ENCODE assay signal across 23 cellular contexts in the genomic region with DNA sequence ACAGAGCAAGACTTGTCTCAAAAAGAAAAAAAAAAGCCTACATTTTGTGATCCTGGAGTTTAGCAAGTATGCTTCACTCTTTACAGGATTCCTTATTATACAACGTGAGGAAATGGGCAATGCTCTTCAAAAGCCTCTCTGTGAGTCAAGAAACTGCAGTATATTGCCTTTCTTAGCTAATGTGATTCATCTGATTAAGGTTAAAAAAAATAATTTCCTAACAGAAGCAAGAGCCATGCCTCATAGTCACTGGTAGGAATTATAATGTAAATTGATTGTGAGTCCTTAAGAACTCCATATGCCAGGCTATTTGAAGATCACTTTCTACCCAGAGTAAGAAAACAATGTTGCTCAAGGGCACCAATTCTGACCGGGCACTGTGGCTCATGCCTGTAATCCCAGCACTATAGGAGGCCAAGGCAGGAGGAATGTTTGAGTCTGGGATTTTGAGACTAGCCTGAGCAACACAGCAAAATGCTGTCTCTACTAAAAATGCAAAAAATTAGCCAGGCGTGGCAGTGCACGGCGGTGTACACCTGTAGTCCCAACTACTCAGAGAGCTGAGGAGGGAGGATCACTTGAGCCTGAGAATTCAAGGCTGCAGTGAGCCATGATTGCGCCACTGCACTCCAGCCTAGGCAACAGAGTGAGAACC. TPM values are rescaled to one million over a fixed set of nuclear protein-coding genes. Genes with fewer than 3 reads are reported as not detected.
DNase-seq lines count a peak whose midpoint lies in the region; ATAC-seq and TF ChIP-seq lines count a peak whose summit lies in the region.
"Had no signal": no experiment of that assay in that cellular context is flagged by ENCODE, and none has a peak within 500 bp of the region (broad histone marks: within the 10 kb centered on the region; RNA-seq: fewer than 3 reads in every experiment).

No MANE protein-coding gene starts in this region.

- H3K9me3 ChIP-seq in Karpas-422 (ENCODE audit: low read length) = no peaks in the 10 kb centered on the region
- H3K9me3 ChIP-seq in esophagus muscularis mucosa = no peaks in the 10 kb centered on the region

- no peak for TF ChIP-seq POLR2A in esophagus muscularis mucosa (IDR thresholded peaks at IDR 0.05; ENCODE audit: low read depth)

- H3K4me3 ChIP-seq in Karpas-422 (ENCODE audit: low read length) (no peak overlapping the region), esophagus muscularis mucosa (no peak overlapping the region)
- H3K4me3 ChIP-seq: GM12878, SK-N-MC had no signal

- H3K36me3 ChIP-seq in Karpas-422 (ENCODE audit: insufficient read depth, low read length) (no peaks in the 10 kb centered on the region), esophagus muscularis mucosa (no peaks in the 10 kb centered on the region)

- ATAC-seq in HG02884 (IDR thresholded peaks at IDR 0.05; ENCODE audit: unreplicated experiment) (no peak), HG03045 (IDR thresholded peaks at IDR 0.05; ENCODE audit: unreplicated experiment) (no peak)
- ATAC-seq: GM12878, HCT116 had no signal

- H3K27me3 ChIP-seq in Karpas-422 (ENCODE audit: low read length) (no peaks in the 10 kb centered on the region), esophagus muscularis mucosa (peaks cover 0 to 7% (median 0%) of the 10 kb centered on the region in 4 donors)

- DNase-seq in DMS 273 treated with DMSO at 0.1 percent for 48 hours (lab: John Stamatoyannopoulos, UW) = peak; percentile 11
- DNase-seq in Karpas-422 = peak; percentile 27
- peak; percentile 47 for DNase-seq in esophagus muscularis mucosa (ENCODE audit: extremely low spot score)
- DNase-seq in renal cortical epithelial cell (ENCODE audit: low read depth) = peak; percentile 56
- no peak for DNase-seq in HCEC 1CT
- DNase-seq: DMS79 treated with DMSO at 0.1 percent for 48 hours; GOT3; KBM-7; NCI-H1092; NCI-H1436; NCI-H187 treated with DMSO at 0.1 percent for 48 hours; NCI-H2107; NCI-H2227 treated with DMSO at 0.1 percent for 48 hours; NCI-H510A treated with DMSO at 0.1 percent for 48 hours; NCI-H774; NK-92 treated with Interleukin-12 subunit alpha and Interleukin-12 subunit beta, amount 100 ng/mL, for 24 hours; SHP77 treated with DMSO at 0.1 percent for 48 hours had no signal

- no peak overlapping the region for H3K4me2 ChIP-seq in Karpas-422 (ENCODE audit: low read depth, low read length, poor library complexity, severe bottlenecking)

- no peaks in the 10 kb centered on the region for H3K9me2 ChIP-seq in Karpas-422 (replicated peaks; ENCODE audit: insufficient read depth, low read length)

- TF ChIP-seq EP300 in esophagus muscularis mucosa (IDR thresholded peaks at IDR 0.05) = no peak

- H3K4me1 ChIP-seq in Karpas-422 (ENCODE audit: low read length) (no peaks in the 10 kb centered on the region), esophagus muscularis mucosa (no peaks in the 10 kb centered on the region)

- H3K79me2 ChIP-seq in Karpas-422 (ENCODE audit: low read length) = no peaks in the 10 kb centered on the region

- intact Hi-C loops in esophagus muscularis mucosa (cut with DNase I) = no loop called here

- H3K27ac ChIP-seq in Karpas-422 (ENCODE audit: low read length) = no peak overlapping the region
- H3K27ac ChIP-seq in esophagus muscularis mucosa (replicated peaks in 1 of 4) = no peak overlapping the region
- H3K27ac ChIP-seq: RWPE1, SK-N-MC had no signal

- H2AFZ ChIP-seq in Karpas-422 (ENCODE audit: low read length) = no peak overlapping the region

- WGBS in esophagus muscularis mucosa = 91% methylated on average over 6 of the region's 6 CpGs

- H4K20me1 ChIP-seq in Karpas-422 (ENCODE audit: insufficient read depth, low read depth, low read length) = no peaks in the 10 kb centered on the region

- no peak for TF ChIP-seq CTCF in esophagus muscularis mucosa (IDR thresholded peaks at IDR 0.05)

- no peak overlapping the region for H3K9ac ChIP-seq in Karpas-422 (ENCODE audit: low read length)

RNA-seq across cellular contexts. Expression of a gene that starts 43.3 kb away (rescaled TPM):
- total RNA-seq in Karpas-422 (2014; rRNA removed; shearing (Covaris generic); ENCODE audit: low replicate concordance) = not detected in 2 replicates
- under 1 TPM in 2 of 4 donors, not detected in 2; under 0.01 to 0.17 TPM for total RNA-seq in esophagus muscularis mucosa
- total RNA-seq in renal cortical epithelial cell = 0.05 TPM in 1 of 2 replicates, not detected in the other

RNA-seq across cellular contexts. Expression of a gene that starts 46.5 kb away (rescaled TPM):
- 46.2 and 56.1 TPM in 2 replicates for total RNA-seq in Karpas-422 (2014; rRNA removed; shearing (Covaris generic); ENCODE audit: low replicate concordance)
- total RNA-seq in esophagus muscularis mucosa = 10 to 100 TPM; 53.2 to 70.7 (median 66.9) TPM
- total RNA-seq in renal cortical epithelial cell = 52.8 and 86.7 TPM in 2 replicates
